In the genomic region with DNA sequence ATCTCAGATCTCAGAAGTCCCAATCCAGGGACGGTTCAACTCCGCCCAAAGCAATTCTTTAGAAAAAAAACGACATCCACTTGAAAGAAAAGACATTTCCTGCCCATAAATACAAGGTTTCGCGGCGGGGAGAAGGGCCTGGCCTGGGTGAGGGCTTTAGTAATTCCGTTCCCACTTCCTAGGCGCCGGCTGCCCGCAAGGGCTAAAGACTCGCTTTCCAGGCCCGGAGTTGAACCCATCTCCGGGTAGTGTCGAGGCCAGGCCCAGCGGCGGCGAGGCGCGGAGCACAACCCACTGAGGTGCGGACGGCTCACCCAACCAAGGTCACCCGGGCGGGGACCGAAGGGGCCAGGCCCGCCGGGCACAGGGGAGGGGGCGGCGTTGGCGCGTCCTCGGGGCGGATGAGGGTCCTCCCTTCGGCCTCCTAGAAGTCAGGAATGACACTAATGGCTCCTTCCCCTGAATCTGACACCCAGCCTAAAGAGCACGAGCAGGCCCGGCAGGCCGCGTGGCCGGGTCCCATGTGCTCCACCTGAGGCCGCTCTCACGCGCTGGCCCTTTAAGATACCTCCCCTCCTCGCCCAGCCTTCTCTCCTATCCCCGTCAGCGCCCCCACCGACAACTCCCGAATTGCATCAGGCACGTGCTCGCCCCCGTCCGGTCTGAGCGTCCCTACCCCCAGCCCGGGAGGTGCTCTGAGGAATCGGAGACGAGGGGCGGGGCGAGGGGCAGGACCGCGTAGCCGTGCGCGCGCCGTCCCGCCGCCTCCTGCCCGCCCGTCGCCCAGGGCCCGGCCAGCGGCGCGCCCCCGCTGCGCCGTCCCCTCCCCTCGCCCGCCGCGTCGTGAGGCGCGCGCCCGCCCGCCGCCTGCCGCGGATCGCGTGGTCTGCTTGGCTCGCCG, we compare ENCODE assay signal across 8 cellular contexts. TPM values are rescaled to one million over a fixed set of nuclear protein-coding genes. Genes with fewer than 3 reads are reported as not detected.
DNase-seq lines count a peak whose midpoint lies in the region; ATAC-seq and TF ChIP-seq lines count a peak whose summit lies in the region.

No MANE protein-coding gene starts in this region.

- peaks cover 3% of the 10 kb centered on the region for H3K36me3 Mint-ChIP-seq in activated naive CD8-positive, alpha-beta T cell treated with anti-CD3 and anti-CD28 coated beads, Interleukin-2, amount 10 ng/mL, durations not matched to agents 7 days and 5 days
- H3K36me3 Mint-ChIP-seq in osteocyte (ENCODE audit: unreplicated experiment): no peaks in the 10 kb centered on the region

- intact Hi-C loops in head of caudate nucleus (cut with DNase I): loop anchor here (2.0 to 10.0 kb wide), 5 partner anchors 58 to 310 kb away; a partner anchor contains a TSS

- no peaks in the 10 kb centered on the region for H3K36me3 ChIP-seq in thymus (ENCODE audit: control insufficient read depth, insufficient read depth)

- DNase-seq in NCI-H1105 (lab: John Stamatoyannopoulos, UW) (peak; percentile 89), SKM-1 (lab: John Stamatoyannopoulos, UW; ENCODE audit: unreplicated experiment) (peak; percentile 97), head of caudate nucleus (peak; percentile 96 to 100 (median 99)), osteocyte (ENCODE audit: extremely low spot score, unreplicated experiment) (peak; percentile 100)
- DNase-seq in activated naive CD8-positive, alpha-beta T cell treated with anti-CD3 and anti-CD28 coated beads, Interleukin-2, amount 10 ng/mL, durations not matched to agents 7 days and 5 days: peak; percentile 98

- POLR2A ChIA-PET in activated naive CD8-positive, alpha-beta T cell treated with anti-CD3 and anti-CD28 coated beads, Interleukin-2, amount 10 ng/mL, durations not matched to agents 7 days and 5 days (lab: Charles Lee): no interaction called here

- H3K9me3 Mint-ChIP-seq in activated naive CD8-positive, alpha-beta T cell treated with anti-CD3 and anti-CD28 coated beads, Interleukin-2, amount 10 ng/mL, durations not matched to agents 7 days and 5 days: no peaks in the 10 kb centered on the region
- H3K9me3 Mint-ChIP-seq in osteocyte (ENCODE audit: unreplicated experiment): no peaks in the 10 kb centered on the region

- peak overlapping the region; percentile 62 for H3K4me3 ChIP-seq in thymus (ENCODE audit: low read length)

- peak overlapping the region; percentile 83 for H3K4me3 Mint-ChIP-seq in activated naive CD8-positive, alpha-beta T cell treated with anti-CD3 and anti-CD28 coated beads, Interleukin-2, amount 10 ng/mL, durations not matched to agents 7 days and 5 days
- H3K4me3 Mint-ChIP-seq in osteocyte (ENCODE audit: unreplicated experiment): peak overlapping the region; percentile 79

- H3K4me1 ChIP-seq in thymus (ENCODE audit: control insufficient read depth, insufficient read depth, low read length): peaks cover 15% of the 10 kb centered on the region

- H3K27me3 Mint-ChIP-seq in activated naive CD8-positive, alpha-beta T cell treated with anti-CD3 and anti-CD28 coated beads, Interleukin-2, amount 10 ng/mL, durations not matched to agents 7 days and 5 days: no peaks in the 10 kb centered on the region
- no peaks in the 10 kb centered on the region for H3K27me3 Mint-ChIP-seq in osteocyte (ENCODE audit: unreplicated experiment)

- no peaks in the 10 kb centered on the region for H3K9me3 ChIP-seq in thymus (ENCODE audit: control insufficient read depth)

- peaks cover 32% of the 10 kb centered on the region for H3K4me1 Mint-ChIP-seq in activated naive CD8-positive, alpha-beta T cell treated with anti-CD3 and anti-CD28 coated beads, Interleukin-2, amount 10 ng/mL, durations not matched to agents 7 days and 5 days
- H3K4me1 Mint-ChIP-seq in osteocyte (ENCODE audit: unreplicated experiment): peaks cover 36% of the 10 kb centered on the region

- under 1% methylated on average over 91 of the region's 92 CpGs for WGBS in thymus

- H3K27me3 ChIP-seq in thymus (ENCODE audit: control insufficient read depth, insufficient read depth): no peaks in the 10 kb centered on the region

- TF ChIP-seq CTCF in GM12873 (IDR thresholded peaks at IDR 0.05; ENCODE audit: insufficient read depth, low read depth, low read length, missing control alignments) (peak; percentile 53), osteocyte (IDR thresholded peaks at IDR 0.05) (peak; percentile 52)

- peak; percentile 89 for ATAC-seq in HG02678 (IDR thresholded peaks at IDR 0.05; ENCODE audit: unreplicated experiment)
- ATAC-seq in activated naive CD8-positive, alpha-beta T cell treated with anti-CD3 and anti-CD28 coated beads, Interleukin-2, amount 10 ng/mL, durations not matched to agents 7 days and 5 days (ENCODE audit: low read depth): peak; percentile 91

- peak overlapping the region; percentile 98 for H3K27ac Mint-ChIP-seq in activated naive CD8-positive, alpha-beta T cell treated with anti-CD3 and anti-CD28 coated beads, Interleukin-2, amount 10 ng/mL, durations not matched to agents 7 days and 5 days
- H3K27ac Mint-ChIP-seq in osteocyte (ENCODE audit: unreplicated experiment): peak overlapping the region; percentile 96

- H3K27ac ChIP-seq in thymus (ENCODE audit: low read depth): peak overlapping the region; percentile 94

RNA-seq across cellular contexts. Expression of a gene that starts 0.5 kb away (rescaled TPM):
- 100 to 1,000 TPM; 165 to 175 TPM for total RNA-seq in activated naive CD8-positive, alpha-beta T cell treated with anti-CD3 and anti-CD28 coated beads, Interleukin-2, amount 10 ng/mL, durations not matched to agents 7 days and 5 days
- 247 TPM in 2 replicates for total RNA-seq in osteocyte
- 28.5 TPM for polyA plus RNA-seq in thymus

Comparison
In these comparisons a context has a peak if more than half of its experiments do, and no peak if none do; other contexts are left out.
1. Peak in every context shown above with its lines: DNase-seq, ATAC-seq, H3K4me3 ChIP-seq and H3K27ac ChIP-seq.